Comparison of ENCODE assay signal across 19 cellular contexts in the genomic region with DNA sequence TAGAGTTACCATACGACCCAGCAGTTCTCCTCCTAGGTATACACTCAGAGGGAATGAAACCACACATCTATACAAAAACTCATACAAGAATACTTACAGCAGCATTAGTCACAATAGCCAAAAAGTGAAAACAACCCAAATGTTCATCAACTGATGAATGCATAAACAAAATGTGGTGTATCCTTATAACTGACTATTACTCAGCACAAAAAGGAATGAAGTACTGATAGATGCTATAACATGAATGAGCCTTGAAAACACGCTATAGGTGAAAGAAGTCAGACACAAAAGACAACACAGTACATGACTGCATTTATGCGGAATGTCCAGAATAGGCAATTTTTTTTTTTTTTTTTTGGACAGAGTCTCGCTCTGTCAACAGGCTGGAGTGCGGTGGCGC. TPM values are rescaled to one million over a fixed set of nuclear protein-coding genes. Genes with fewer than 3 reads are reported as not detected.
DNase-seq lines count a peak whose midpoint lies in the region; ATAC-seq and TF ChIP-seq lines count a peak whose summit lies in the region.
"Had no signal": no experiment of that assay in that cellular context is flagged by ENCODE, and none has a peak within 500 bp of the region (broad histone marks: within the 10 kb centered on the region; RNA-seq: fewer than 3 reads in every experiment).

No MANE protein-coding gene starts in this region.

- H3K27me3 ChIP-seq in trophoblast cell (ENCODE audit: insufficient read depth, low read length): no peaks in the 10 kb centered on the region
- H3K27me3 ChIP-seq: BLaER1 had no signal

- H3K9ac ChIP-seq in trophoblast cell (ENCODE audit: low read length): no peak overlapping the region
- H3K9ac ChIP-seq: BLaER1, GM23248 had no signal

- no peak for DNase-seq in activated CD4-positive, alpha-beta T cell treated with anti-CD3 and anti-CD28 coated beads for 36 hours
- DNase-seq in activated CD4-positive, alpha-beta T cell treated with anti-CD3 and anti-CD28 coated beads, Interleukin-2, amount 50 U/mL, for 48 hours: no peak
- peak; percentile 2 for DNase-seq in M059J (ENCODE audit: low read depth)
- peak; percentile 16 to 80 for DNase-seq in trophoblast cell
- DNase-seq in coronary artery (ENCODE audit: low spot score): no peak
- no peak for DNase-seq in NCI-H524 (lab: John Stamatoyannopoulos, UW)
- DNase-seq: CD4-positive, alpha-beta T cell; CD8-positive, alpha-beta memory T cell; DMS53; DND-41; GDM1; GM23248; H7 had no signal

- no peak overlapping the region for H2AFZ ChIP-seq in trophoblast cell (ENCODE audit: insufficient read depth, low read length, poor library complexity)
- H2AFZ ChIP-seq: GM23248 had no signal

- H3K9me3 ChIP-seq in trophoblast cell (ENCODE audit: insufficient read depth, low read depth, low read length): no peaks in the 10 kb centered on the region
- H3K9me3 ChIP-seq: BLaER1 had no signal

- no peak overlapping the region for H4K91ac ChIP-seq in trophoblast cell (ENCODE audit: low read depth, low read length)

- H3K36me3 ChIP-seq in trophoblast cell (ENCODE audit: control insufficient read depth in 1 of 2, insufficient read depth in 2 of 2, low read length in 2 of 2): peaks cover 16 to 28% of the 10 kb centered on the region in 2 experiments

- no peak overlapping the region for H4K12ac ChIP-seq in trophoblast cell (ENCODE audit: low read depth, low read length)

- H3K4me1 Mint-ChIP-seq in activated CD4-positive, alpha-beta T cell treated with anti-CD3 and anti-CD28 coated beads for 36 hours: peaks cover 5% of the 10 kb centered on the region
- H3K4me1 Mint-ChIP-seq: B cell had no signal

- H3K4me3 Mint-ChIP-seq in activated CD4-positive, alpha-beta T cell treated with anti-CD3 and anti-CD28 coated beads for 36 hours: no peak overlapping the region
- H3K4me3 Mint-ChIP-seq: B cell; CD4-positive, alpha-beta T cell; CD8-positive, alpha-beta memory T cell had no signal

- no peaks in the 10 kb centered on the region for H3K79me2 ChIP-seq in trophoblast cell (ENCODE audit: control insufficient read depth, insufficient read depth, low read length, poor library complexity)

- H3K27me3 Mint-ChIP-seq in activated CD4-positive, alpha-beta T cell treated with anti-CD3 and anti-CD28 coated beads for 36 hours: no peaks in the 10 kb centered on the region
- H3K27me3 Mint-ChIP-seq: B cell; CD4-positive, alpha-beta T cell; CD8-positive, alpha-beta memory T cell had no signal

- no peaks in the 10 kb centered on the region for H3K4me1 ChIP-seq in trophoblast cell (ENCODE audit: control insufficient read depth in 1 of 2, insufficient read depth in 2 of 2, low read length in 2 of 2)
- H3K4me1 ChIP-seq: BLaER1 had no signal

- H3K4me2 ChIP-seq in trophoblast cell (ENCODE audit: low read length): no peak overlapping the region
- H3K4me2 ChIP-seq: BLaER1 had no signal

- H3K18ac ChIP-seq in trophoblast cell (ENCODE audit: low read length): no peak overlapping the region

- CTCF ChIA-PET in activated CD4-positive, alpha-beta T cell treated with anti-CD3 and anti-CD28 coated beads for 36 hours (lab: Charles Lee): interaction anchor here (0.6 to 0.8 kb wide), 2 partner anchors 8 to 380 kb away, joined by 3 read pairs; no protein-coding TSS in a partner anchor

- no peak for TF ChIP-seq CTCF in coronary artery (IDR thresholded peaks at IDR 0.05)

- H3K4me3 ChIP-seq in trophoblast cell (ENCODE audit: low read depth, low read length) (no peak overlapping the region), coronary artery (no peak overlapping the region)
- H3K4me3 ChIP-seq: BLaER1, GM12878, GM23248 had no signal

- H3K79me1 ChIP-seq in trophoblast cell (ENCODE audit: low read length): no peaks in the 10 kb centered on the region

- intact Hi-C loops in activated CD4-positive, alpha-beta T cell treated with anti-CD3 and anti-CD28 coated beads for 36 hours (cut with DNase I, micrococcal nuclease): no loop called here

- peaks cover 74% of the 10 kb centered on the region for H3K36me3 Mint-ChIP-seq in activated CD4-positive, alpha-beta T cell treated with anti-CD3 and anti-CD28 coated beads for 36 hours (ENCODE audit: low read depth)

- H3K4ac ChIP-seq in trophoblast cell (ENCODE audit: low read depth, low read length): no peak overlapping the region

- no peak overlapping the region for H4K8ac ChIP-seq in trophoblast cell (ENCODE audit: low read depth, low read length)

- H2BK5ac ChIP-seq in trophoblast cell (ENCODE audit: low read depth, low read length, poor library complexity): no peak overlapping the region

- H3K9me3 Mint-ChIP-seq in activated CD4-positive, alpha-beta T cell treated with anti-CD3 and anti-CD28 coated beads for 36 hours (ENCODE audit: low read depth): no peaks in the 10 kb centered on the region
- H3K9me3 Mint-ChIP-seq: CD4-positive, alpha-beta T cell; CD8-positive, alpha-beta memory T cell had no signal

- H3K27ac Mint-ChIP-seq in activated CD4-positive, alpha-beta T cell treated with anti-CD3 and anti-CD28 coated beads for 36 hours: no peak overlapping the region
- H3K27ac Mint-ChIP-seq: B cell; CD4-positive, alpha-beta T cell had no signal

- H3K27ac ChIP-seq in trophoblast cell (ENCODE audit: low read depth, low read length) (no peak overlapping the region), coronary artery (no peak overlapping the region)
- H3K27ac ChIP-seq: 22Rv1, BLaER1, C4-2B, GM23248 had no signal

- POLR2A ChIA-PET in activated CD4-positive, alpha-beta T cell treated with anti-CD3 and anti-CD28 coated beads for 36 hours (lab: Charles Lee): interaction anchor here (0.6 kb wide), 1 partner anchor 37 kb away, joined by 9 read pairs; no protein-coding TSS in a partner anchor

- H2AK5ac ChIP-seq in trophoblast cell (ENCODE audit: low read length): no peak overlapping the region

- H2BK12ac ChIP-seq in trophoblast cell (ENCODE audit: low read length): no peak overlapping the region

- no CpG with 5 or more reads among the region's 6 CpGs for WGBS in trophoblast cell (ENCODE audit: extremely low coverage, insufficient coverage, insufficient read length)

- ATAC-seq in activated CD4-positive, alpha-beta T cell treated with anti-CD3 and anti-CD28 coated beads for 36 hours: peak; percentile 16
- ATAC-seq: GM12878, HCT116 had no signal

- H2BK120ac ChIP-seq in trophoblast cell (ENCODE audit: insufficient read depth, low read length, poor library complexity): no peak overlapping the region

- H3K14ac ChIP-seq in trophoblast cell (ENCODE audit: low read length): no peak overlapping the region

- no peak overlapping the region for H3K23ac ChIP-seq in trophoblast cell (ENCODE audit: low read length)

RNA-seq across cellular contexts. Expression of gene NCAPD3, which starts 23.1 kb away (rescaled TPM):
- total RNA-seq in activated CD4-positive, alpha-beta T cell treated with anti-CD3 and anti-CD28 coated beads for 36 hours: 10 to 100 TPM; 78.9 to 92.1 TPM
- total RNA-seq in M059J (2014; rRNA removed; shearing (Covaris generic)): 47.7 and 69.1 TPM in 2 replicates
- polyA plus RNA-seq in trophoblast cell (2013): 12.2 and 12.7 TPM in 2 replicates

RNA-seq across cellular contexts. Expression of gene VPS26B, which starts 23.8 kb away (rescaled TPM):
- 10 to 100 TPM; 32.4 to 32.5 TPM for total RNA-seq in activated CD4-positive, alpha-beta T cell treated with anti-CD3 and anti-CD28 coated beads for 36 hours
- total RNA-seq in M059J (2014; rRNA removed; shearing (Covaris generic)): 22.6 and 33.7 TPM in 2 replicates
- polyA plus RNA-seq in trophoblast cell (2013): 21.9 and 22.7 TPM in 2 replicates

RNA-seq across cellular contexts. Expression of gene THYN1, which starts 52.5 kb away (rescaled TPM):
- 10 to 100 TPM; 75.5 to 89.5 TPM for total RNA-seq in activated CD4-positive, alpha-beta T cell treated with anti-CD3 and anti-CD28 coated beads for 36 hours
- 71.5 and 74.3 TPM in 2 replicates for total RNA-seq in M059J (2014; rRNA removed; shearing (Covaris generic))
- polyA plus RNA-seq in trophoblast cell (2013): 27.6 and 30.3 TPM in 2 replicates

RNA-seq across cellular contexts. Expression of gene ACAD8, which starts 52.7 kb away (rescaled TPM):
- 10 to 100 TPM; 12.4 to 16.6 TPM for total RNA-seq in activated CD4-positive, alpha-beta T cell treated with anti-CD3 and anti-CD28 coated beads for 36 hours
- total RNA-seq in M059J (2014; rRNA removed; shearing (Covaris generic)): 11.6 and 12.0 TPM in 2 replicates
- 9.7 and 9.9 TPM in 2 replicates for polyA plus RNA-seq in trophoblast cell (2013)

Comparison
In these comparisons a context has a peak if more than half of its experiments do, and no peak if none do; other contexts are left out.
1. DNase-seq: peak in M059J (single experiment) and trophoblast cell (2 of 2); none in activated CD4-positive, alpha-beta T cell treated with anti-CD3 and anti-CD28 coated beads for 36 hours (single experiment), activated CD4-positive, alpha-beta T cell treated with anti-CD3 and anti-CD28 coated beads, Interleukin-2, amount 50 U/mL, for 48 hours (0 of 2), coronary artery (single experiment) and NCI-H524 (0 of 2).